ENCODE assay signal across 11 cellular contexts in genomic region chr7:120927454-120928103, GRCh38. TPM values are rescaled to one million over a fixed set of nuclear protein-coding genes. Genes with fewer than 3 reads are reported as not detected.
A peak's percentile ranks its signal among the peaks of the same experiment; 100 is the strongest.
DNase-seq lines count a peak whose midpoint lies in the region; ATAC-seq and TF ChIP-seq lines count a peak whose summit lies in the region.
"Had no signal": no experiment of that assay in that cellular context is flagged by ENCODE, and none has a peak within 500 bp of the region (broad histone marks: within the 10 kb centered on the region; RNA-seq: fewer than 3 reads in every experiment).

No MANE protein-coding gene starts in this region.

- BruUV-seq in PC-3 (replicated peaks; lab: Mats Ljungman, UMichigan) = no TSS peak

- intact Hi-C loops in PC-3 (cut with micrococcal nuclease) = no loop called here
- intact Hi-C loops in uterus (cut with DNase I; ENCODE audit: low total_unique reads) = no loop called here

- H3K9me2 ChIP-seq in PC-3 (replicated peaks; ENCODE audit: low read length) = no peaks in the 10 kb centered on the region

- CTCF ChIA-PET in PC-3 (lab: Charles Lee) = no interaction called here

- no peak overlapping the region for H3K9ac ChIP-seq in PC-3 (ENCODE audit: low read length)

- peak; percentile 47 for ATAC-seq in GM19468 (IDR thresholded peaks at IDR 0.05; ENCODE audit: extremely low read depth, unreplicated experiment)
- ATAC-seq in HG02938 (IDR thresholded peaks at IDR 0.05; ENCODE audit: unreplicated experiment) = peak; percentile 57
- peak; percentile 5 for ATAC-seq in PC-3

- no peaks in the 10 kb centered on the region for H4K20me1 ChIP-seq in PC-3 (ENCODE audit: low read length)

- peaks cover 37% of the 10 kb centered on the region for H3K4me1 ChIP-seq in PC-3 (ENCODE audit: insufficient read depth, low read length)
- no peaks in the 10 kb centered on the region for H3K4me1 ChIP-seq in uterus
- H3K4me1 ChIP-seq: upper lobe of right lung had no signal

- no peaks in the 10 kb centered on the region for H3K27me3 ChIP-seq in PC-3 (ENCODE audit: low read length)
- H3K27me3 ChIP-seq in uterus = no peaks in the 10 kb centered on the region
- H3K27me3 ChIP-seq: upper lobe of right lung had no signal

- in situ Hi-C loops in GM13976 (cut with MboI; ENCODE audit: low sequenced_read_pairs, unreplicated experiment) = no loop called here
- in situ Hi-C loops in KBM-7 (cut with MboI; ENCODE audit: low pct_unique_long_range_greater_than_20kb, low sequenced_read_pairs) = no loop called here

- no peaks in the 10 kb centered on the region for H3F3A ChIP-seq in PC-3 (ENCODE audit: low read length, unreplicated experiment)

- H3K27ac ChIP-seq in PC-3 (ENCODE audit: low read length) (no peak overlapping the region), uterus (no peak overlapping the region)
- H3K27ac ChIP-seq: upper lobe of right lung, WERI-Rb-1 had no signal

- TF ChIP-seq POLR2A in uterus (IDR thresholded peaks at IDR 0.05) = no peak

- H3K4me3 ChIP-seq in PC-3 (ENCODE audit: low read length) (no peak overlapping the region), uterus (no peak overlapping the region)
- H3K4me3 ChIP-seq: upper lobe of right lung had no signal

- H3K4me2 ChIP-seq in PC-3 (ENCODE audit: low read length) = peak overlapping the region; percentile 30

- H3K9me3 ChIP-seq in PC-3 (ENCODE audit: low read length) (no peaks in the 10 kb centered on the region), uterus (no peaks in the 10 kb centered on the region)
- H3K9me3 ChIP-seq: upper lobe of right lung had no signal

- no peaks in the 10 kb centered on the region for H3K79me2 ChIP-seq in PC-3 (ENCODE audit: low read length)

- TF ChIP-seq CTCF in GM13976 (IDR thresholded peaks at IDR 0.05; ENCODE audit: borderline replicate concordance, control extremely low read depth, extremely low read depth, insufficient read depth, missing control alignments) (no peak), PC-3 (conservative IDR thresholded peaks at IDR 0.05; ENCODE audit: low read depth, low read length) (no peak), uterus (IDR thresholded peaks at IDR 0.05) (no peak)

- DNase-seq in GM13976 (ENCODE audit: low spot score) (peak; percentile 10), PC-3 (no peak), SW 1271 (lab: John Stamatoyannopoulos, UW) (no peak), uterus (no peak), KBM-7 (no peak)
- no peak for DNase-seq in activated naive CD4-positive, alpha-beta T cell treated with anti-CD3 and anti-CD28 coated beads, Interleukin-2, amount 50 U/mL, for 16 hours
- DNase-seq: activated gamma-delta T cell, upper lobe of right lung, WERI-Rb-1 had no signal

- H3K36me3 ChIP-seq in PC-3 (ENCODE audit: low read depth, low read length) = no peaks in the 10 kb centered on the region
- H3K36me3 ChIP-seq in uterus = no peaks in the 10 kb centered on the region
- H3K36me3 ChIP-seq: upper lobe of right lung, WERI-Rb-1 had no signal

- POLR2A ChIA-PET in PC-3 (lab: Charles Lee; ENCODE audit: unreplicated experiment) = no interaction called here

- H2AFZ ChIP-seq in PC-3 (ENCODE audit: low read length) = no peak overlapping the region

RNA-seq across cellular contexts. Expression of gene ING3, which starts 23.0 kb away (rescaled TPM):
- total RNA-seq in PC-3 (2014; rRNA removed) (12.4 and 12.8 TPM in 2 replicates), uterus (10 to 100 TPM; 16.4 to 37.7 (median 21.3) TPM)

Comparison
In these comparisons a context has a peak if more than half of its experiments do, and no peak if none do; other contexts are left out.
1. ATAC-seq: peak in every context shown above with its lines; median percentile 57 in HG02938; 47 in GM19468; 5 in PC-3.